Comparison of ENCODE assay signal across 8 cellular contexts in genomic region chr18:45838302-45839070, GRCh38. TPM values are rescaled to one million over a fixed set of nuclear protein-coding genes. Genes with fewer than 3 reads are reported as not detected.
A peak's percentile ranks its signal among the peaks of the same experiment; 100 is the strongest.
DNase-seq lines count a peak whose midpoint lies in the region; ATAC-seq and TF ChIP-seq lines count a peak whose summit lies in the region.

No MANE protein-coding gene starts in this region.

- TF ChIP-seq CTCF in heart left ventricle (IDR thresholded peaks at IDR 0.05) (no peak), omental fat pad (IDR thresholded peaks at IDR 0.05) (no peak)

- H3K9me3 ChIP-seq in SK-N-MC (ENCODE audit: low read depth, low read length) = no peaks in the 10 kb centered on the region
- no peaks in the 10 kb centered on the region for H3K9me3 ChIP-seq in heart left ventricle

- no peak overlapping the region for H3K27ac ChIP-seq in SK-N-MC
- no peak overlapping the region for H3K27ac ChIP-seq in heart left ventricle

- 9 to 15% (median 11%) methylated on average over 26 to 53 of the region's 53 CpGs for WGBS in heart left ventricle, 4 donors

- intact Hi-C loops in heart left ventricle (cut with DNase I) = loop anchor here (1.0 to 10.0 kb wide), 9 partner anchors 64 to 154 kb away; partner anchors contain the start of gene SLC14A1 (in 6 of the 10)

- no peak overlapping the region for H3K9ac ChIP-seq in SK-N-MC (ENCODE audit: insufficient read length)

- H3K27me3 ChIP-seq in heart left ventricle = peaks cover 7 to 39% (median 30%) of the 10 kb centered on the region in 9 donors

- DNase-seq in COLO668 (lab: John Stamatoyannopoulos, UW; ENCODE audit: unreplicated experiment) (peak; percentile 64), SK-N-MC (ENCODE audit: low read depth, low spot score) (no peak), heart left ventricle (peak in 2 of 5 donors; percentile 40 to 71), omental fat pad (ENCODE audit: low spot score) (no peak), RPMI8226 (no peak), NCI-H2081 (lab: John Stamatoyannopoulos, UW) (no peak), NCI-H1694 treated with DMSO at 0.1 percent for 48 hours (lab: John Stamatoyannopoulos, UW) (no peak)

- peaks cover 0 to 27% (median 14%) of the 10 kb centered on the region in 12 donors for H3K4me1 ChIP-seq in heart left ventricle

- H3K4me3 ChIP-seq in SK-N-MC = 0 out of 2 replicates have a peak overlapping the region, but pooled peaks have one; percentile 50
- H3K4me3 ChIP-seq in heart left ventricle = peak overlapping the region in 10 of 12 donors; percentile 23 to 48 (median 40)

- no peak for TF ChIP-seq POLR2A in heart left ventricle (IDR thresholded peaks at IDR 0.05)

- ATAC-seq in heart left ventricle = peak in 3 of 4 donors; percentile 18 to 49 (median 42)
- peak; percentile 25 for ATAC-seq in omental fat pad (ENCODE audit: low FRiP score)
- ATAC-seq in GM21786 (IDR thresholded peaks at IDR 0.05; ENCODE audit: unreplicated experiment) = no peak

- H3K36me3 ChIP-seq in SK-N-MC (ENCODE audit: insufficient read depth, low read length) (no peaks in the 10 kb centered on the region), heart left ventricle (no peaks in the 10 kb centered on the region)

RNA-seq across cellular contexts. Expression of gene SIGLEC15, which starts 13.0 kb away (rescaled TPM):
- total RNA-seq in heart left ventricle (under 1 TPM in 6 of 9 donors, not detected in 3; 0.08 to 0.77 (median 0.49) TPM), omental fat pad (1 to 10 TPM in 1 of 4 donors, under 1 TPM in 2, not detected in 1; 0.25 to 2.5 (median 0.46) TPM)
- polyA plus RNA-seq in heart left ventricle = under 1 TPM in 1 of 2 donors, not detected in 1; 0.10 TPM
